2 cellular contexts compared by ENCODE assay signal in the genomic region with DNA sequence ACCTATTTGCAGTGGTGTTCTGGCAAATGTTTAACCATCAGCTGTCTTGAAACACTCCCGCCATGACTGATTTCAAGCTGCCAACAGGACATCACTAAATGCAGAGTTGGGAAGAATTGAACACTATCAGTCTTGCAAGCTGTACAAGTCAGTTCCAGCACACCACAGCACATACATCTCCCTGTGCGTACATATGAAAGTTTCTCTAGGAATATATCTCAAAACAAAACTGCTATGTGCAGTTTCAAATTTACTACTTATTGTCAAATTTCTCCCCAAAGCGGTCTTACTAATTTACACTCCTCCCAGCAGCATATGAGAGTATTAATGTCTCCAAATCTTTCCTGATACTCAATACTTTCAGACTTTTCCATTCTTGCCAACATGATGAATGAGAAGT.
TF ChIP-seq lines count a peak whose summit lies in the region.

No MANE protein-coding gene starts in this region.

TF ChIP-seq in A549, 52 proteins besides CTCF, POLR2A, EP300 and RAD21:
- TF ChIP-seq RFX5 (IDR thresholded peaks at IDR 0.05) (no peak), MYC (IDR thresholded peaks at IDR 0.05; ENCODE audit: borderline replicate concordance, low read length) (no peak), NR3C1 (IDR thresholded peaks at IDR 0.05) (no peak), MAFK (IDR thresholded peaks at IDR 0.05; ENCODE audit: partially characterized antibody) (no peak), FOSB (CRISPR knock-in tag; IDR thresholded peaks at IDR 0.05) (no peak), JUN (IDR thresholded peaks at IDR 0.05) (no peak), PHF8 (IDR thresholded peaks at IDR 0.05; ENCODE audit: borderline replicate concordance, low read depth) (no peak), HEYL (CRISPR knock-in tag; IDR thresholded peaks at IDR 0.05) (no peak), TP53 (CRISPR knock-in tag; IDR thresholded peaks at IDR 0.05) (no peak), SMC3 (IDR thresholded peaks at IDR 0.05) (no peak), POLR2AphosphoS2 (conservative IDR thresholded peaks at IDR 0.05; ENCODE audit: low read length) (no peak), CHD4 (IDR thresholded peaks at IDR 0.05; ENCODE audit: borderline replicate concordance) (no peak), ZFP36 (IDR thresholded peaks at IDR 0.05; ENCODE audit: borderline replicate concordance, partially characterized antibody) (no peak), EHF (CRISPR knock-in tag; IDR thresholded peaks at IDR 0.05) (no peak), HOXB13 (CRISPR knock-in tag; IDR thresholded peaks at IDR 0.05; ENCODE audit: low read depth) (no peak), RCOR1 (IDR thresholded peaks at IDR 0.05; ENCODE audit: low read depth, low read length) (no peak)
- TF ChIP-seq, protein P1, sequence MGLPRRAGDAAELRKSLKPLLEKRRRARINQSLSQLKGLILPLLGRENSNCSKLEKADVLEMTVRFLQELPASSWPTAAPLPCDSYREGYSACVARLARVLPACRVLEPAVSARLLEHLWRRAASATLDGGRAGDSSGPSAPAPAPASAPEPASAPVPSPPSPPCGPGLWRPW (IDR thresholded peaks at IDR 0.05): no peak
- TF ChIP-seq, protein P2, sequence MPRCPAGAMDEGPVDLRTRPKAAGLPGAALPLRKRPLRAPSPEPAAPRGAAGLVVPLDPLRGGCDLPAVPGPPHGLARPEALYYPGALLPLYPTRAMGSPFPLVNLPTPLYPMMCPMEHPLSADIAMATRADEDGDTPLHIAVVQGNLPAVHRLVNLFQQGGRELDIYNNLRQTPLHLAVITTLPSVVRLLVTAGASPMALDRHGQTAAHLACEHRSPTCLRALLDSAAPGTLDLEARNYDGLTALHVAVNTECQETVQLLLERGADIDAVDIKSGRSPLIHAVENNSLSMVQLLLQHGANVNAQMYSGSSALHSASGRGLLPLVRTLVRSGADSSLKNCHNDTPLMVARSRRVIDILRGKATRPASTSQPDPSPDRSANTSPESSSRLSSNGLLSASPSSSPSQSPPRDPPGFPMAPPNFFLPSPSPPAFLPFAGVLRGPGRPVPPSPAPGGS (IDR thresholded peaks at IDR 0.05): no peak
- TF ChIP-seq, protein P3, sequence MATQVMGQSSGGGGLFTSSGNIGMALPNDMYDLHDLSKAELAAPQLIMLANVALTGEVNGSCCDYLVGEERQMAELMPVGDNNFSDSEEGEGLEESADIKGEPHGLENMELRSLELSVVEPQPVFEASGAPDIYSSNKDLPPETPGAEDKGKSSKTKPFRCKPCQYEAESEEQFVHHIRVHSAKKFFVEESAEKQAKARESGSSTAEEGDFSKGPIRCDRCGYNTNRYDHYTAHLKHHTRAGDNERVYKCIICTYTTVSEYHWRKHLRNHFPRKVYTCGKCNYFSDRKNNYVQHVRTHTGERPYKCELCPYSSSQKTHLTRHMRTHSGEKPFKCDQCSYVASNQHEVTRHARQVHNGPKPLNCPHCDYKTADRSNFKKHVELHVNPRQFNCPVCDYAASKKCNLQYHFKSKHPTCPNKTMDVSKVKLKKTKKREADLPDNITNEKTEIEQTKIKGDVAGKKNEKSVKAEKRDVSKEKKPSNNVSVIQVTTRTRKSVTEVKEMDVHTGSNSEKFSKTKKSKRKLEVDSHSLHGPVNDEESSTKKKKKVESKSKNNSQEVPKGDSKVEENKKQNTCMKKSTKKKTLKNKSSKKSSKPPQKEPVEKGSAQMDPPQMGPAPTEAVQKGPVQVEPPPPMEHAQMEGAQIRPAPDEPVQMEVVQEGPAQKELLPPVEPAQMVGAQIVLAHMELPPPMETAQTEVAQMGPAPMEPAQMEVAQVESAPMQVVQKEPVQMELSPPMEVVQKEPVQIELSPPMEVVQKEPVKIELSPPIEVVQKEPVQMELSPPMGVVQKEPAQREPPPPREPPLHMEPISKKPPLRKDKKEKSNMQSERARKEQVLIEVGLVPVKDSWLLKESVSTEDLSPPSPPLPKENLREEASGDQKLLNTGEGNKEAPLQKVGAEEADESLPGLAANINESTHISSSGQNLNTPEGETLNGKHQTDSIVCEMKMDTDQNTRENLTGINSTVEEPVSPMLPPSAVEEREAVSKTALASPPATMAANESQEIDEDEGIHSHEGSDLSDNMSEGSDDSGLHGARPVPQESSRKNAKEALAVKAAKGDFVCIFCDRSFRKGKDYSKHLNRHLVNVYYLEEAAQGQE (IDR thresholded peaks at IDR 0.05): no peak
TF ChIP-seq in A549: peak in this region for 0.

TF ChIP-seq in IMR-90, 13 proteins besides CTCF, POLR2A, EP300 and RAD21:
- TF ChIP-seq RFX5 (IDR thresholded peaks at IDR 0.05; ENCODE audit: low read depth, low read length): no peak
- TF ChIP-seq BHLHE40 (IDR thresholded peaks at IDR 0.05; ENCODE audit: low read depth, low read length): no peak
- TF ChIP-seq MAFK (IDR thresholded peaks at IDR 0.05; ENCODE audit: low read depth, low read length): no peak
